ENCODE assay signal across 15 cellular contexts in the genomic region with DNA sequence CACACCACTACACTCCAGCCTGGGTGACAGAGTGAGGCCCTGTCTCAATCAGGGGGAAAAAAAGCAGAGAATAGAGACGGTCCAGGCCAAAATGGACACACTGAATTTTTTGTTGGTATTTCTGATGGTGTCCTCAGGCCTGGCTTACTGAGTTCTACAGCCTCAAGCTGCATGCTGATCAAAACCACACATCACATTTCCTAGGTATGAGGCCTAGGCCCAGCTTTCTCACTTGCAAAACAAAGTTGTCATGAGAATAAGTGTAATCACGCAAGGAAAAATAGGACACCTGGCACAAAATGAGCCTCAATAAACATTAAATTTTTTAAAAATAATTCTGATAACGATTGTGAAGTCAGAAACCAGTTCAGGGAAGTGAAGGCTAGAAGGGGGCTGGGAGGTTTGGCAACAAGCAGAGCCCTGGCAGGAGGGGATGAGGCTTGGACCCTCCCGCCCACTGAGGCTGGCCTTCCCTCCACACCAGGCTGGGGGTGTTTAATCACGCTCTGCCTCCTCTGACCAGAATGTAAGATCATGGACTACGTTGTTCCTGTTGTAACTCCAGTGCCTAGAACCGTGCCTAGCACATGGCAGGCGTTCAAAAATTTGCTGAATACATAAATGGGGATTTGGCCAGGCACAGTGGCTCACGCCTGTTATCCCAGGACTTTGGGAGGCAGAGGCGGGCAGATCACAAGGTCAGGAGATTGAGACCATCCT. TPM values are rescaled to one million over a fixed set of nuclear protein-coding genes. Genes with fewer than 3 reads are reported as not detected.
DNase-seq lines count a peak whose midpoint lies in the region; TF ChIP-seq lines count a peak whose summit lies in the region.
"Had no signal": no experiment of that assay in that cellular context is flagged by ENCODE, and none has a peak within 500 bp of the region (broad histone marks: within the 10 kb centered on the region; RNA-seq: fewer than 3 reads in every experiment).

No MANE protein-coding gene starts in this region.

- BruUV-seq in MCF 10A (replicated peaks; lab: Mats Ljungman, UMichigan) (no TSS peak), mammary epithelial cell (replicated peaks; lab: Mats Ljungman, UMichigan) (no TSS peak)

- H3K9ac ChIP-seq in mammary epithelial cell (ENCODE audit: insufficient read depth, low read length) = no peak overlapping the region
- H3K9ac ChIP-seq: neural progenitor cell had no signal

- H3K4me3 ChIP-seq in mammary epithelial cell (replicated peaks in 1 of 3; ENCODE audit: insufficient read depth in 1 of 3, low read depth in 2 of 3, low read length in 3 of 3) = no peak overlapping the region
- H3K4me3 ChIP-seq in osteoblast (ENCODE audit: insufficient read depth, low read length) = no peak overlapping the region
- no peak overlapping the region for H3K4me3 ChIP-seq in vagina
- H3K4me3 ChIP-seq: K562, neural progenitor cell had no signal

- H3K27me3 Mint-ChIP-seq in MCF 10A (ENCODE audit: insufficient read depth, unreplicated experiment) = no peaks in the 10 kb centered on the region
- peaks cover 2% of the 10 kb centered on the region for H3K27me3 Mint-ChIP-seq in endothelial cell (ENCODE audit: unreplicated experiment)

- intact Hi-C loops in MCF 10A (cut with micrococcal nuclease) (no loop called here), mammary epithelial cell (cut with micrococcal nuclease) (no loop called here), vagina (cut with DNase I) (loop anchor here (10.0 kb wide), 1 partner anchor 62 kb away; no protein-coding TSS in a partner anchor)

- no peak overlapping the region for H3K27ac ChIP-seq in mammary epithelial cell (ENCODE audit: insufficient read depth, low read depth, low read length)
- H3K27ac ChIP-seq in osteoblast (ENCODE audit: low read depth, low read length) = peak overlapping the region; percentile 66
- H3K27ac ChIP-seq in vagina = peak overlapping the region; percentile 27
- H3K27ac ChIP-seq: neural progenitor cell had no signal

- POLR2A ChIA-PET in MCF 10A (lab: Yijun Ruan, JAX) = interaction anchor here (2.4 kb wide), 1 partner anchor 18 kb away, joined by 13 read pairs; a partner anchor contains a TSS

- H3K9me3 Mint-ChIP-seq in MCF 10A (ENCODE audit: unreplicated experiment) = no peaks in the 10 kb centered on the region
- no peaks in the 10 kb centered on the region for H3K9me3 Mint-ChIP-seq in endothelial cell (ENCODE audit: unreplicated experiment)
- H3K9me3 Mint-ChIP-seq: immature natural killer cell had no signal

- in situ Hi-C loops in mammary epithelial cell (cut with MboI; ENCODE audit: low sequenced_read_pairs in 2 of 2) = no loop called here

- H3K4me1 ChIP-seq in mammary epithelial cell (ENCODE audit: insufficient read depth, low read length) (peaks cover 68% of the 10 kb centered on the region), osteoblast (ENCODE audit: insufficient read depth, low read length) (peaks cover 74% of the 10 kb centered on the region), vagina (peaks cover 71% of the 10 kb centered on the region)

- DNase-seq in MCF 10A (ENCODE audit: unreplicated experiment) (no peak), mammary epithelial cell (no peak), endothelial cell (ENCODE audit: low spot score) (no peak), osteoblast (ENCODE audit: insufficient read length, low spot score, missing footprints) (no peak), vagina (ENCODE audit: extremely low spot score in 2 of 2) (no peak), NCI-H345 treated with DMSO at 0.1 percent for 48 hours (lab: John Stamatoyannopoulos, UW; ENCODE audit: unreplicated experiment) (no peak), DMS79 (lab: John Stamatoyannopoulos, UW) (no peak), SIG-M5 treated with dmso at 0.1 percent for 504 hours (lab: John Stamatoyannopoulos, UW; ENCODE audit: unreplicated experiment) (no peak)
- DNase-seq: activated T-cell treated with anti-CD3 and anti-CD28 coated beads, Interleukin-2, amount 50 U/mL, for 1 hour; DMS53; immature natural killer cell; NCI-H1930; stimulated activated naive CD4-positive, alpha-beta T cell treated with Interleukin-2 at 50 U/mL for 16 hours had no signal

- no peaks in the 10 kb centered on the region for H4K20me1 ChIP-seq in mammary epithelial cell (ENCODE audit: insufficient read depth, low read length)
- peaks cover 7% of the 10 kb centered on the region for H4K20me1 ChIP-seq in osteoblast (ENCODE audit: insufficient read depth, low read length)

- H3K27me3 ChIP-seq in mammary epithelial cell (ENCODE audit: insufficient read depth, low read length) (no peaks in the 10 kb centered on the region), osteoblast (ENCODE audit: insufficient read depth, low read length) (no peaks in the 10 kb centered on the region), vagina (no peaks in the 10 kb centered on the region)
- H3K27me3 ChIP-seq: neural progenitor cell had no signal

- H3K79me2 ChIP-seq in mammary epithelial cell (ENCODE audit: insufficient read depth, low read length) (peaks cover 97% of the 10 kb centered on the region), osteoblast (ENCODE audit: insufficient read depth, low read length) (peaks cover 88% of the 10 kb centered on the region)

- dilution Hi-C loops in mammary epithelial cell (cut with HindIII; ENCODE audit: low sequenced_read_pairs) = no loop called here

- H2AFZ ChIP-seq in mammary epithelial cell (ENCODE audit: low read depth, low read length) (no peak overlapping the region), osteoblast (ENCODE audit: low read length) (no peak overlapping the region)
- H2AFZ ChIP-seq: neural progenitor cell had no signal

- no peak for TF ChIP-seq POLR2A in vagina (IDR thresholded peaks at IDR 0.05)

- TF ChIP-seq CTCF in MCF 10A (IDR thresholded peaks at IDR 0.05; ENCODE audit: unreplicated experiment) (no peak), mammary epithelial cell (conservative IDR thresholded peaks at IDR 0.05 in 1 of 2, IDR thresholded peaks at IDR 0.05 in 1 of 2; ENCODE audit: extremely low read depth in 1 of 2, insufficient read depth in 1 of 2, low read depth in 1 of 2, low read length in 2 of 2) (no peak), endothelial cell (IDR thresholded peaks at IDR 0.05; ENCODE audit: unreplicated experiment) (no peak), osteoblast (IDR thresholded peaks at IDR 0.05; ENCODE audit: extremely low read depth, low read depth, low read length) (no peak), vagina (IDR thresholded peaks at IDR 0.05) (no peak)

- H3K4me3 Mint-ChIP-seq in MCF 10A (ENCODE audit: unreplicated experiment) = no peak overlapping the region
- peak overlapping the region; percentile 37 for H3K4me3 Mint-ChIP-seq in endothelial cell (ENCODE audit: unreplicated experiment)
- H3K4me3 Mint-ChIP-seq: immature natural killer cell, neural progenitor cell had no signal

- H3K27ac Mint-ChIP-seq in MCF 10A (ENCODE audit: low read depth, unreplicated experiment) = peak overlapping the region; percentile 98
- H3K27ac Mint-ChIP-seq in endothelial cell (ENCODE audit: unreplicated experiment) = peak overlapping the region; percentile 75
- H3K27ac Mint-ChIP-seq: neural progenitor cell had no signal

- no peaks in the 10 kb centered on the region for H3K36me3 ChIP-seq in mammary epithelial cell (ENCODE audit: insufficient read depth, low read length)
- no peaks in the 10 kb centered on the region for H3K36me3 ChIP-seq in osteoblast (ENCODE audit: insufficient read depth, low read length)
- H3K36me3 ChIP-seq in vagina = no peaks in the 10 kb centered on the region
- H3K36me3 ChIP-seq: neural progenitor cell had no signal

- CTCF ChIA-PET in MCF 10A (lab: Yijun Ruan, JAX) = no interaction called here
- CTCF ChIA-PET in mammary epithelial cell (lab: Charles Lee; ENCODE audit: low non-redundant PET) = no interaction called here

- WGBS in mammary epithelial cell (ENCODE audit: low coverage, missing lambda C conversion rate) = 90% methylated on average over 10 of the region's 10 CpGs

- H3K4me2 ChIP-seq in mammary epithelial cell (ENCODE audit: insufficient read depth, low read depth, low read length) (no peak overlapping the region), osteoblast (ENCODE audit: insufficient read depth, low read length) (no peak overlapping the region)
- H3K4me2 ChIP-seq: neural progenitor cell had no signal

- H3K9me3 ChIP-seq in mammary epithelial cell (replicated peaks; ENCODE audit: insufficient read depth, low read length) (no peaks in the 10 kb centered on the region), osteoblast (ENCODE audit: low read depth, low read length) (no peaks in the 10 kb centered on the region), vagina (no peaks in the 10 kb centered on the region)

- H3K4me1 Mint-ChIP-seq in MCF 10A (ENCODE audit: insufficient read depth, unreplicated experiment) = peaks cover 45% of the 10 kb centered on the region
- H3K4me1 Mint-ChIP-seq in endothelial cell (ENCODE audit: unreplicated experiment) = peaks cover 35% of the 10 kb centered on the region

- H3K36me3 Mint-ChIP-seq in MCF 10A (ENCODE audit: insufficient read depth, unreplicated experiment) (no peaks in the 10 kb centered on the region), endothelial cell (ENCODE audit: low read depth, unreplicated experiment) (peaks cover 8% of the 10 kb centered on the region)

RNA-seq across cellular contexts. Expression of a gene that starts 18.1 kb away (rescaled TPM):
- 66.5 and 67.3 TPM in 2 replicates for total RNA-seq in MCF 10A (2022)
- total RNA-seq in mammary epithelial cell = 10 to 100 TPM; 69.8 to 80.0 TPM
- 64.2 TPM for polyA plus RNA-seq in mammary epithelial cell
- 37.8 TPM for polyA minus RNA-seq in mammary epithelial cell
- 93.7 TPM for total RNA-seq in endothelial cell (ENCODE audit: unreplicated experiment)
- total RNA-seq in osteoblast = 33.0 and 38.0 TPM in 2 replicates
- total RNA-seq in vagina = 46.2 TPM
